ENCODE assay signal across 27 cellular contexts in the genomic region with DNA sequence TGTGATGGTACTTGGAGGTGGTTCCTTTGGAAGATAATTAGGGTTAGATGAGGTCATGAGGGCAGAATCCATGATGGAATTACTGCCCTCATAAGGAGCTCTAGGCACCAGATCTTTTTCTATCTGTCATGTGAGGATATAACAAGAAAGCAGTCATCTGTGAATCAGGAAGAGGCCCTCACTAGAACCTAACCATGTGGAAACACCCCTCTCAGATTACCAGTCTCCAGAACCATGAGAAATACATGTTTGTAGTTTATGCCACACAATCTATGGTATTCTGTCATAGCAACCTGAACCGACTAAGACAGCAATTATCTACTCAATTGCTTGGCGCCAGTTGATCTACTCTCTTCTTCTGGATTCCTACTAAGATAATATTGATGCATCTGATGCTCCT. TPM values are rescaled to one million over a fixed set of nuclear protein-coding genes. Genes with fewer than 3 reads are reported as not detected.
DNase-seq lines count a peak whose midpoint lies in the region; ATAC-seq, FAIRE-seq and TF ChIP-seq lines count a peak whose summit lies in the region.
"Had no signal": no experiment of that assay in that cellular context is flagged by ENCODE, and none has a peak within 500 bp of the region (broad histone marks: within the 10 kb centered on the region; RNA-seq: fewer than 3 reads in every experiment).

No MANE protein-coding gene starts in this region.

- H3K4me3 ChIP-seq in keratinocyte (ENCODE audit: control insufficient read depth in 2 of 3, extremely low read depth in 1 of 3, insufficient read depth in 2 of 3, low read depth in 1 of 3, low read length in 3 of 3): no peak overlapping the region
- H3K4me3 ChIP-seq: esophagus muscularis mucosa, gastroesophageal sphincter, lower lobe of right lung, right atrium auricular region, uterus had no signal

- dilution Hi-C loops in keratinocyte (cut with MboI; ENCODE audit: extremely low pct_ligation_motif_present, low sequenced_read_pairs): no loop called here

- TF ChIP-seq CTCF in keratinocyte (optimal IDR thresholded peaks at IDR 0.05 in 1 of 3, IDR thresholded peaks at IDR 0.05 in 1 of 3, conservative IDR thresholded peaks at IDR 0.05 in 1 of 3; ENCODE audit: extremely low read depth in 1 of 3, insufficient read depth in 2 of 3, low read length in 3 of 3): no peak

- FAIRE-seq in GM18507 (lab: Jason Lieb, UNC): peak; percentile 70
- peak; percentile 32 for FAIRE-seq in keratinocyte (lab: Jason Lieb, UNC)
- FAIRE-seq: RCC 7860 had no signal

- no peak for ATAC-seq in GM18519 (IDR thresholded peaks at IDR 0.05; ENCODE audit: low FRiP score, unreplicated experiment)
- ATAC-seq: gastroesophageal sphincter; lower lobe of right lung; stimulated activated memory B cell treated with anti-CD40 and anti-IgM and Interleukin-4, amounts not matched to agents 10 μg/mL and 1 μg/mL and 100 μg/mL, for 72 hours had no signal

- peak; percentile 44 for DNase-seq in DMS53 (lab: John Stamatoyannopoulos, UW)
- no peak for DNase-seq in GM18507 (ENCODE audit: extremely low spot score, insufficient read length, low read depth)
- DNase-seq in NCI-H2171 (lab: John Stamatoyannopoulos, UW): peak; percentile 38
- no peak for DNase-seq in keratinocyte (ENCODE audit: low read depth, low spot score)
- DNase-seq in germinal center (ENCODE audit: low spot score): no peak
- no peak for DNase-seq in foreskin melanocyte
- DNase-seq: activated CD4-positive, alpha-beta T cell treated with anti-CD3 and anti-CD28 coated beads, Interleukin-2, amount 10 ng/mL, durations not matched to agents 7 days and 5 days; activated naive CD4-positive, alpha-beta T cell treated with anti-CD3 and anti-CD28 coated beads for 36 hours; CD4-positive, CD25-positive, alpha-beta regulatory T cell; effector CD8-positive, alpha-beta T cell; H9; islet precursor cell; lower lobe of right lung; NCI-H1105 treated with DMSO at 0.1 percent for 48 hours; NCI-H2029 treated with DMSO at 0.1 percent for 48 hours; NCI-H446 treated with DMSO at 0.1 percent for 48 hours; nephron progenitor cell; uterus; WERI-Rb-1 had no signal

- H3K27me3 ChIP-seq in keratinocyte (ENCODE audit: control insufficient read depth, extremely low read depth, insufficient read depth, low read length): no peaks in the 10 kb centered on the region
- H3K27me3 ChIP-seq: esophagus muscularis mucosa, gastroesophageal sphincter, right atrium auricular region, uterus had no signal

- H3K27ac ChIP-seq in keratinocyte (ENCODE audit: control insufficient read depth, insufficient read depth, low read length): no peak overlapping the region
- H3K27ac ChIP-seq: esophagus muscularis mucosa, gastroesophageal sphincter, lower lobe of right lung, parathyroid adenoma, right atrium auricular region, uterus, WERI-Rb-1 had no signal

- H3K79me2 ChIP-seq in keratinocyte (ENCODE audit: control insufficient read depth, insufficient read depth, low read length): no peaks in the 10 kb centered on the region
- H3K79me2 ChIP-seq: parathyroid adenoma had no signal

- H3K36me3 ChIP-seq in keratinocyte (ENCODE audit: control insufficient read depth in 2 of 2, extremely low read depth in 1 of 2, insufficient read depth in 2 of 2, low read length in 2 of 2): peaks cover 12% of the 10 kb centered on the region in 2 experiments
- H3K36me3 ChIP-seq: esophagus muscularis mucosa, gastroesophageal sphincter, lower lobe of right lung, right atrium auricular region, uterus, WERI-Rb-1 had no signal

- H3K9me1 ChIP-seq in keratinocyte (ENCODE audit: control insufficient read depth, extremely low read depth, insufficient read depth, low read length): no peaks in the 10 kb centered on the region

- H3K9ac ChIP-seq in keratinocyte (ENCODE audit: control insufficient read depth, extremely low read depth, insufficient read depth, low read length): no peak overlapping the region
- H3K9ac ChIP-seq: parathyroid adenoma had no signal

- H3K4me2 ChIP-seq in keratinocyte (ENCODE audit: control insufficient read depth, extremely low read depth, insufficient read depth, low read depth, low read length): no peak overlapping the region

- H4K20me1 ChIP-seq in keratinocyte (ENCODE audit: control insufficient read depth, extremely low read depth, insufficient read depth, low read length): no peaks in the 10 kb centered on the region

- H3K9me3 ChIP-seq in keratinocyte (ENCODE audit: control insufficient read depth, low read depth, low read length): no peaks in the 10 kb centered on the region
- H3K9me3 ChIP-seq: esophagus muscularis mucosa, gastroesophageal sphincter, lower lobe of right lung, right atrium auricular region, uterus had no signal

- H3K4me1 ChIP-seq in keratinocyte (ENCODE audit: control insufficient read depth, extremely low read depth, insufficient read depth, low read length): peaks cover 11% of the 10 kb centered on the region
- H3K4me1 ChIP-seq: esophagus muscularis mucosa, gastroesophageal sphincter, lower lobe of right lung, parathyroid adenoma, right atrium auricular region, uterus had no signal

- no peak overlapping the region for H2AFZ ChIP-seq in keratinocyte (ENCODE audit: control insufficient read depth, low read length)
- H2AFZ ChIP-seq: parathyroid adenoma had no signal

RNA-seq across cellular contexts. Expression of a gene that starts 2.4 kb away (rescaled TPM):
- polyA plus RNA-seq in keratinocyte: 4.2 to 10.1 TPM (median 5.8 TPM) in 3 replicates
- 247 TPM for polyA plus RNA-seq in keratinocyte (2011; ENCODE audit: low read depth)
- 2.1 and 3.8 TPM in 2 replicates for polyA plus RNA-seq in keratinocyte (2011; cell fraction: cytosol; rRNA removed)
- polyA plus RNA-seq in keratinocyte (2011; cell fraction: nucleus; rRNA removed): 25.8 and 26.4 TPM in 2 replicates
- polyA plus RNA-seq in keratinocyte (2012; ENCODE audit: low replicate concordance): 2.2 and 3.9 TPM in 2 replicates
- 0.23 to 6.9 TPM (median 2.7 TPM) in 3 replicates for polyA minus RNA-seq in keratinocyte
- polyA minus RNA-seq in keratinocyte (2011; cell fraction: cytosol; rRNA and poly(A)+ RNA removed): 1.5 TPM
- polyA minus RNA-seq in keratinocyte (2011; cell fraction: nucleus; rRNA and poly(A)+ RNA removed): 5.9 and 17.1 TPM in 2 replicates
- polyA plus RNA-seq: AG04450; CD4-positive, CD25-positive, alpha-beta regulatory T cell had no signal

RNA-seq across cellular contexts. Expression of a gene that starts 17.9 kb away (rescaled TPM):
- polyA plus RNA-seq in keratinocyte: 555 to 1,052 TPM (median 733 TPM) in 3 replicates
- 712 TPM for polyA plus RNA-seq in keratinocyte (2011; ENCODE audit: low read depth)
- 414 and 847 TPM in 2 replicates for polyA plus RNA-seq in keratinocyte (2011; cell fraction: cytosol; rRNA removed)
- polyA plus RNA-seq in keratinocyte (2011; cell fraction: nucleus; rRNA removed): 2,301 and 2,504 TPM in 2 replicates
- polyA plus RNA-seq in keratinocyte (2012; ENCODE audit: low replicate concordance): 233 and 890 TPM in 2 replicates
- 174 to 585 TPM (median 505 TPM) in 3 replicates for polyA minus RNA-seq in keratinocyte
- polyA minus RNA-seq in keratinocyte (2011; cell fraction: cytosol; rRNA and poly(A)+ RNA removed): 251 TPM
- 720 and 1,118 TPM in 2 replicates for polyA minus RNA-seq in keratinocyte (2011; cell fraction: nucleus; rRNA and poly(A)+ RNA removed)
- polyA plus RNA-seq: CD4-positive, CD25-positive, alpha-beta regulatory T cell had no signal

RNA-seq across cellular contexts. Expression of a gene that starts 43.7 kb away (rescaled TPM):
- 0.64 to 1.2 TPM (median 0.94 TPM) in 3 replicates for polyA plus RNA-seq in keratinocyte
- polyA plus RNA-seq in keratinocyte (2011; ENCODE audit: low read depth): not detected
- polyA plus RNA-seq in keratinocyte (2011; cell fraction: cytosol; rRNA removed): 0.19 and 0.36 TPM in 2 replicates
- polyA plus RNA-seq in keratinocyte (2011; cell fraction: nucleus; rRNA removed): 0.28 and 0.39 TPM in 2 replicates
- polyA plus RNA-seq in keratinocyte (2012; ENCODE audit: low replicate concordance): 0.89 TPM in 1 of 2 replicates, not detected in the other
- polyA minus RNA-seq in keratinocyte: 0.07 to 3.5 TPM (median 0.66 TPM) in 3 replicates
- polyA minus RNA-seq in keratinocyte (2011; cell fraction: cytosol; rRNA and poly(A)+ RNA removed): not detected
- polyA minus RNA-seq in keratinocyte (2011; cell fraction: nucleus; rRNA and poly(A)+ RNA removed): 1.9 TPM in 1 of 2 replicates, not detected in the other
- polyA plus RNA-seq: CD4-positive, CD25-positive, alpha-beta regulatory T cell had no signal

Comparison
In these comparisons a context has a peak if more than half of its experiments do, and no peak if none do; other contexts are left out.
1. DNase-seq: peak in DMS53 (single experiment) and NCI-H2171 (single experiment); none in GM18507 (single experiment), keratinocyte (single experiment), germinal center (single experiment) and foreskin melanocyte (single experiment).